In genomic region chr2:137093116-137093515, GRCh38 we compare ENCODE assay signal across 10 cellular contexts.
"Had no signal": no experiment of that assay in that cellular context is flagged by ENCODE, and none has a peak within 500 bp of the region (broad histone marks: within the 10 kb centered on the region; RNA-seq: fewer than 3 reads in every experiment).

No MANE protein-coding gene starts in this region.

- H3K9me3 ChIP-seq: HAP-1 had no signal

- H3K27ac Mint-ChIP-seq: HFFc6 had no signal

- H3K4me3 ChIP-seq: GM23248, HAP-1 had no signal

- H3K27ac ChIP-seq: GM23248 had no signal

- FAIRE-seq: H1, H54 had no signal

- H3K4me3 Mint-ChIP-seq: H9, HFFc6 had no signal

- H3K4me1 ChIP-seq: HAP-1 had no signal

- H2AFZ ChIP-seq: GM23248 had no signal

- ATAC-seq: HCT116 had no signal

- H3K9me3 Mint-ChIP-seq: HFFc6 had no signal

- DNase-seq: GM23248, GOT3, H7, H9, HCEC 1CT, HFFc6 had no signal

- H3K36me3 ChIP-seq: HAP-1 had no signal
